16 cellular contexts compared by ENCODE assay signal in genomic region chr10:120145107-120145506, GRCh38.
"Had no signal": no experiment of that assay in that cellular context is flagged by ENCODE, and none has a peak within 500 bp of the region (broad histone marks: within the 10 kb centered on the region; RNA-seq: fewer than 3 reads in every experiment).

No MANE protein-coding gene starts in this region.

- H3K27me3 ChIP-seq: foreskin keratinocyte, hepatocyte, right lobe of liver, suprapubic skin, thyroid gland had no signal

- H3K9me3 ChIP-seq: prostate gland, right lobe of liver, suprapubic skin, thyroid gland had no signal

- H3K36me3 ChIP-seq: prostate gland, right lobe of liver, suprapubic skin, thyroid gland had no signal

- DNase-seq: effector memory CD8-positive, alpha-beta T cell; foreskin keratinocyte; kidney; left cardiac atrium; mesendoderm; naive B cell; occipital lobe; right lobe of liver; stimulated activated CD4-positive, alpha-beta T cell treated with anti-CD3 and anti-CD28 coated beads, Interleukin-4, amount 100 ng/mL, for 1 hour; stimulated activated CD8-positive, alpha-beta memory T cell treated with anti-CD3 and anti-CD28 coated beads, Interleukin-4, amount 100 ng/mL, for 48 hours; stimulated activated naive CD8-positive, alpha-beta T cell treated with anti-CD3 and anti-CD28 coated beads, Interleukin-15, Interleukin-2, amounts not matched to agents 100 U/mL and 50 U/mL, for 24 hours; thyroid gland had no signal

- H3K4me3 ChIP-seq: hepatocyte, prostate gland, right lobe of liver, suprapubic skin, thyroid gland had no signal

- H3K4me1 ChIP-seq: foreskin keratinocyte, parathyroid adenoma, prostate gland, right lobe of liver, suprapubic skin, thyroid gland had no signal
